12 cellular contexts compared by ENCODE assay signal in the genomic region with DNA sequence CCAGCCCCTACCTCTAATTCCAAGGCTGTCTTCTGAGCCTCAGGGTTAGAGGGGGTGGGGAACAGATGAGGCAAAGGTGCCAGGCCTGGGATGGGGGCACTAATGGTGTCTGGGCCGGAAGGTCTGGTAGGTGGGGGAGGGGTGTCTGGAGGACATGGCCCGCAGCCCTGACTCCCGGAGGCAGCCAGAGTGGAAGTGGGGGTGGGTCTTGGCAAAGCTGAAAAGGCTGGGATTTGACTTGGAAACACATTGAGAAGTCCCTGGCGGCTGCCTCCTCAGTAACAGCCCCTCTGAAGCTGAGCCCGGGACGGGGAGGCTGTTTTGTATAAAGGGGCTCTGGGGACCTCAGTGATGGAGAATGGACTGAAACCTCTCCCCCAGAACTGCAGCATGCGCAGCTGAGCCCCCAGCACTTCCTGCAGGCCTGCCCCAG. TPM values are rescaled to one million over a fixed set of nuclear protein-coding genes. Genes with fewer than 3 reads are reported as not detected.
A peak's percentile ranks its signal among the peaks of the same experiment; 100 is the strongest.
DNase-seq lines count a peak whose midpoint lies in the region; ATAC-seq and TF ChIP-seq lines count a peak whose summit lies in the region.
"Had no signal": no experiment of that assay in that cellular context is flagged by ENCODE, and none has a peak within 500 bp of the region (broad histone marks: within the 10 kb centered on the region; RNA-seq: fewer than 3 reads in every experiment).

No MANE protein-coding gene starts in this region.

- no peaks in the 10 kb centered on the region for H4K20me1 ChIP-seq in GM23338 (replicated peaks; ENCODE audit: insufficient read depth)

- H3K36me3 ChIP-seq in GM23338 (ENCODE audit: insufficient read depth) = no peaks in the 10 kb centered on the region
- H3K36me3 ChIP-seq in gastrocnemius medialis = no peaks in the 10 kb centered on the region
- H3K36me3 ChIP-seq in gastroesophageal sphincter = no peaks in the 10 kb centered on the region

- H3K27me3 ChIP-seq in GM23338 (ENCODE audit: insufficient read depth) = no peaks in the 10 kb centered on the region
- no peaks in the 10 kb centered on the region for H3K27me3 ChIP-seq in gastrocnemius medialis
- H3K27me3 ChIP-seq in gastroesophageal sphincter = no peaks in the 10 kb centered on the region

- intact Hi-C loops in gastrocnemius medialis (cut with DNase I; ENCODE audit: low total_unique reads) = no loop called here

- DNase-seq in GM23338 (ENCODE audit: low spot score) (peak; percentile 54), coronary artery (ENCODE audit: low spot score) (no peak), left lobe of liver (ENCODE audit: low spot score) (no peak), gastrocnemius medialis (no peak), G401 (ENCODE audit: low spot score) (no peak)
- DNase-seq: ACHN; activated naive CD8-positive, alpha-beta T cell treated with anti-CD3 and anti-CD28 coated beads, Interleukin-2, amount 50 U/mL, for 24 hours; NCI-H524 had no signal

- in situ Hi-C loops in gastrocnemius medialis (cut with MboI; ENCODE audit: low sequenced_read_pairs in 4 of 4) = loop anchor here in 2 of 4 donors (10.0 kb wide), 1 partner anchor 64 kb away; no protein-coding TSS in a partner anchor
- in situ Hi-C loops in G401 (cut with HindIII; ENCODE audit: low sequenced_read_pairs) = no loop called here

- TF ChIP-seq CTCF in GM23338 (conservative IDR thresholded peaks at IDR 0.05; ENCODE audit: low read depth in 2 of 2) = no peak
- no peak for TF ChIP-seq CTCF in coronary artery (IDR thresholded peaks at IDR 0.05)
- no peak for TF ChIP-seq CTCF in gastrocnemius medialis (IDR thresholded peaks at IDR 0.05 in 4 of 5, conservative IDR thresholded peaks at IDR 0.05 in 1 of 5)
- TF ChIP-seq CTCF in gastroesophageal sphincter (IDR thresholded peaks at IDR 0.05) = no peak

- no peaks in the 10 kb centered on the region for H3K9me2 ChIP-seq in GM23338 (ENCODE audit: insufficient read depth)

- H3F3A ChIP-seq in GM23338 (replicated peaks; ENCODE audit: low read depth) = no peaks in the 10 kb centered on the region

- H3K9me3 ChIP-seq in gastrocnemius medialis (no peaks in the 10 kb centered on the region), gastroesophageal sphincter (no peaks in the 10 kb centered on the region)

- H3K36me3 Mint-ChIP-seq in GM23338 (ENCODE audit: low read depth) = no peaks in the 10 kb centered on the region

- H3K4me3 Mint-ChIP-seq in GM23338 = no peak overlapping the region
- H3K4me3 Mint-ChIP-seq: activated naive CD8-positive, alpha-beta T cell treated with anti-CD3 and anti-CD28 coated beads, Interleukin-2, amount 50 U/mL, for 24 hours had no signal

- H3K4me3 ChIP-seq in GM23338 = no peak overlapping the region
- no peak overlapping the region for H3K4me3 ChIP-seq in coronary artery
- H3K4me3 ChIP-seq in gastrocnemius medialis = no peak overlapping the region
- H3K4me3 ChIP-seq in gastroesophageal sphincter = no peak overlapping the region

- peaks cover 4% of the 10 kb centered on the region for H3K27me3 Mint-ChIP-seq in GM23338 (ENCODE audit: insufficient read depth, low read depth, poor library complexity)
- H3K27me3 Mint-ChIP-seq: activated naive CD8-positive, alpha-beta T cell treated with anti-CD3 and anti-CD28 coated beads, Interleukin-2, amount 50 U/mL, for 24 hours had no signal

- no peaks in the 10 kb centered on the region for H3K79me2 ChIP-seq in GM23338 (replicated peaks; ENCODE audit: insufficient read depth)

- TF ChIP-seq EP300 in gastroesophageal sphincter (IDR thresholded peaks at IDR 0.05) = no peak

- H2AFZ ChIP-seq in GM23338 = peak overlapping the region; percentile 99

- peaks cover 10% of the 10 kb centered on the region; the same call in 1 of the 2 replicates for H3K4me1 ChIP-seq in GM23338 (ENCODE audit: insufficient read depth)
- peaks cover 55 to 59% of the 10 kb centered on the region in 2 donors for H3K4me1 ChIP-seq in gastrocnemius medialis
- peaks cover 0 to 47% (median 19%) of the 10 kb centered on the region in 3 donors for H3K4me1 ChIP-seq in gastroesophageal sphincter

- no peak for TF ChIP-seq POLR2A in gastrocnemius medialis (IDR thresholded peaks at IDR 0.05)
- no peak for TF ChIP-seq POLR2A in gastroesophageal sphincter (IDR thresholded peaks at IDR 0.05)

- no peak overlapping the region for H3K27ac ChIP-seq in GM23338 (ENCODE audit: low read depth)
- peak overlapping the region; percentile 41 to 70 for H3K27ac ChIP-seq in coronary artery
- H3K27ac ChIP-seq in gastrocnemius medialis = peak overlapping the region; percentile 58 to 72 (median 68)
- H3K27ac ChIP-seq in gastroesophageal sphincter = peak overlapping the region in 2 of 4 donors; percentile 57 to 61
- H3K27ac ChIP-seq: RWPE1 had no signal

- WGBS in gastroesophageal sphincter (ENCODE audit: low coverage in 1 of 2), 2 donors = 28 to 100% methylated on average over 1 to 7 of the region's 7 CpGs

- H3K4me2 ChIP-seq in GM23338 = peak overlapping the region; percentile 51; the same call in 1 of the 2 replicates

- no peaks in the 10 kb centered on the region for H3K9me3 Mint-ChIP-seq in GM23338
- H3K9me3 Mint-ChIP-seq: activated naive CD8-positive, alpha-beta T cell treated with anti-CD3 and anti-CD28 coated beads, Interleukin-2, amount 50 U/mL, for 24 hours had no signal

- H3K4me1 Mint-ChIP-seq in GM23338 = peaks cover 19% of the 10 kb centered on the region
- H3K4me1 Mint-ChIP-seq: activated naive CD8-positive, alpha-beta T cell treated with anti-CD3 and anti-CD28 coated beads, Interleukin-2, amount 50 U/mL, for 24 hours had no signal

- H3K27ac Mint-ChIP-seq in GM23338 = no peak overlapping the region
- H3K27ac Mint-ChIP-seq: activated naive CD8-positive, alpha-beta T cell treated with anti-CD3 and anti-CD28 coated beads, Interleukin-2, amount 50 U/mL, for 24 hours had no signal

- peak; percentile 69 for ATAC-seq in GM23338
- ATAC-seq in left lobe of liver = peak; percentile 9
- ATAC-seq in gastrocnemius medialis = no peak
- ATAC-seq in HG02678 (IDR thresholded peaks at IDR 0.05; ENCODE audit: unreplicated experiment) = no peak
- no peak for ATAC-seq in gastroesophageal sphincter
- no peak for ATAC-seq in HG02973 (IDR thresholded peaks at IDR 0.05; ENCODE audit: unreplicated experiment)
- ATAC-seq: activated naive CD8-positive, alpha-beta T cell treated with anti-CD3 and anti-CD28 coated beads, Interleukin-2, amount 50 U/mL, for 24 hours had no signal

TF ChIP-seq in GM23338, 12 proteins besides CTCF, POLR2A, EP300 and RAD21 (continues in another document):
- TF ChIP-seq EZH2 (IDR thresholded peaks at IDR 0.05; ENCODE audit: low read depth, unreplicated experiment) (no peak), EZH2phosphoT487 (IDR thresholded peaks at IDR 0.05; ENCODE audit: unreplicated experiment) (no peak), CREB1 (CRISPR knock-in tag; IDR thresholded peaks at IDR 0.05; ENCODE audit: low read depth) (no peak), JUNB (IDR thresholded peaks at IDR 0.05; ENCODE audit: unreplicated experiment) (no peak), ZNF114 (CRISPR knock-in tag; IDR thresholded peaks at IDR 0.05) (no peak)
- TF ChIP-seq, protein P1, sequence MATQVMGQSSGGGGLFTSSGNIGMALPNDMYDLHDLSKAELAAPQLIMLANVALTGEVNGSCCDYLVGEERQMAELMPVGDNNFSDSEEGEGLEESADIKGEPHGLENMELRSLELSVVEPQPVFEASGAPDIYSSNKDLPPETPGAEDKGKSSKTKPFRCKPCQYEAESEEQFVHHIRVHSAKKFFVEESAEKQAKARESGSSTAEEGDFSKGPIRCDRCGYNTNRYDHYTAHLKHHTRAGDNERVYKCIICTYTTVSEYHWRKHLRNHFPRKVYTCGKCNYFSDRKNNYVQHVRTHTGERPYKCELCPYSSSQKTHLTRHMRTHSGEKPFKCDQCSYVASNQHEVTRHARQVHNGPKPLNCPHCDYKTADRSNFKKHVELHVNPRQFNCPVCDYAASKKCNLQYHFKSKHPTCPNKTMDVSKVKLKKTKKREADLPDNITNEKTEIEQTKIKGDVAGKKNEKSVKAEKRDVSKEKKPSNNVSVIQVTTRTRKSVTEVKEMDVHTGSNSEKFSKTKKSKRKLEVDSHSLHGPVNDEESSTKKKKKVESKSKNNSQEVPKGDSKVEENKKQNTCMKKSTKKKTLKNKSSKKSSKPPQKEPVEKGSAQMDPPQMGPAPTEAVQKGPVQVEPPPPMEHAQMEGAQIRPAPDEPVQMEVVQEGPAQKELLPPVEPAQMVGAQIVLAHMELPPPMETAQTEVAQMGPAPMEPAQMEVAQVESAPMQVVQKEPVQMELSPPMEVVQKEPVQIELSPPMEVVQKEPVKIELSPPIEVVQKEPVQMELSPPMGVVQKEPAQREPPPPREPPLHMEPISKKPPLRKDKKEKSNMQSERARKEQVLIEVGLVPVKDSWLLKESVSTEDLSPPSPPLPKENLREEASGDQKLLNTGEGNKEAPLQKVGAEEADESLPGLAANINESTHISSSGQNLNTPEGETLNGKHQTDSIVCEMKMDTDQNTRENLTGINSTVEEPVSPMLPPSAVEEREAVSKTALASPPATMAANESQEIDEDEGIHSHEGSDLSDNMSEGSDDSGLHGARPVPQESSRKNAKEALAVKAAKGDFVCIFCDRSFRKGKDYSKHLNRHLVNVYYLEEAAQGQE (IDR thresholded peaks at IDR 0.05; ENCODE audit: unreplicated experiment) = no peak
- TF ChIP-seq, protein P2, sequence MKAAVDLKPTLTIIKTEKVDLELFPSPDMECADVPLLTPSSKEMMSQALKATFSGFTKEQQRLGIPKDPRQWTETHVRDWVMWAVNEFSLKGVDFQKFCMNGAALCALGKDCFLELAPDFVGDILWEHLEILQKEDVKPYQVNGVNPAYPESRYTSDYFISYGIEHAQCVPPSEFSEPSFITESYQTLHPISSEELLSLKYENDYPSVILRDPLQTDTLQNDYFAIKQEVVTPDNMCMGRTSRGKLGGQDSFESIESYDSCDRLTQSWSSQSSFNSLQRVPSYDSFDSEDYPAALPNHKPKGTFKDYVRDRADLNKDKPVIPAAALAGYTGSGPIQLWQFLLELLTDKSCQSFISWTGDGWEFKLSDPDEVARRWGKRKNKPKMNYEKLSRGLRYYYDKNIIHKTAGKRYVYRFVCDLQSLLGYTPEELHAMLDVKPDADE (IDR thresholded peaks at IDR 0.05) = no peak

RNA-seq across cellular contexts. Expression of a gene that starts 49.5 kb away (rescaled TPM):
- 1.3 and 3.0 TPM in 2 replicates for total RNA-seq in GM23338 (2014; rRNA removed; shearing (Covaris generic))
- polyA plus RNA-seq in GM23338 (2016; fragmentation: Nextera tagmentation; extraction: Ambion mirVana) = 0.16 and 0.38 TPM in 2 replicates
- total RNA-seq in left lobe of liver (51.7 TPM), gastrocnemius medialis (100 to 1,000 TPM; 419 to 569 (median 539) TPM), gastroesophageal sphincter (10 to 100 TPM; 31.6 to 50.5 (median 37.4) TPM)
- total RNA-seq in G401 (2014; rRNA removed; shearing (Covaris generic)) = 2.7 and 3.6 TPM in 2 replicates

Comparison
In these comparisons a context has a peak if more than half of its experiments do, and no peak if none do; other contexts are left out.
1. ATAC-seq: peak in GM23338 (single experiment) and left lobe of liver (single experiment); none in gastrocnemius medialis (0 of 2), HG02678 (single experiment), gastroesophageal sphincter (single experiment) and HG02973 (single experiment).